ENCODE assay signal across 8 cellular contexts in genomic region chr2:223837290-223838061, GRCh38. TPM values are rescaled to one million over a fixed set of nuclear protein-coding genes. Genes with fewer than 3 reads are reported as not detected.
DNase-seq lines count a peak whose midpoint lies in the region; ATAC-seq, FAIRE-seq and TF ChIP-seq lines count a peak whose summit lies in the region.

Gene AP1S3 (minus strand): TSS chr2:223837582. CDS start chr2:223837450, 132 bp downstream.

- ATAC-seq in HG02610 (IDR thresholded peaks at IDR 0.05; ENCODE audit: unreplicated experiment) (peak; percentile 82), sciatic nerve (peak; percentile 90)

- H3K9me3 Mint-ChIP-seq in T-helper 1 cell treated with Interleukin-12 subunit alpha and Interleukin-12 subunit beta and Interleukin-4 antibody, amounts not matched to agents 30 μg/mL and 1 μg/mL, for 36 hours, result no peaks in the 10 kb centered on the region

- H3K27ac Mint-ChIP-seq in T-helper 1 cell treated with Interleukin-12 subunit alpha and Interleukin-12 subunit beta and Interleukin-4 antibody, amounts not matched to agents 30 μg/mL and 1 μg/mL, for 36 hours, result peak within 1 kb of the TSS; percentile 81

- H3K36me3 Mint-ChIP-seq in T-helper 1 cell treated with Interleukin-12 subunit alpha and Interleukin-12 subunit beta and Interleukin-4 antibody, amounts not matched to agents 30 μg/mL and 1 μg/mL, for 36 hours (ENCODE audit: low read depth), result peaks cover 3% of the 10 kb centered on the region

- peak; percentile 65; the same call in 1 of the 2 replicates for TF ChIP-seq POLR2A in GM12892 (IDR thresholded peaks at IDR 0.05; ENCODE audit: low read depth, low read length)

- DNase-seq in GM12892 (ENCODE audit: insufficient read length) (peak; percentile 80), NCI-H1092 (lab: John Stamatoyannopoulos, UW) (peak; percentile 48), amniotic stem cell (lab: John Stamatoyannopoulos, UW) (peak; percentile 24), hepatic stellate cell (ENCODE audit: low spot score) (peak; percentile 79), sciatic nerve (ENCODE audit: low spot score) (peak; percentile 72), pons (ENCODE audit: low spot score) (no peak)

- peak within 1 kb of the TSS; percentile 89 for H3K4me3 Mint-ChIP-seq in T-helper 1 cell treated with Interleukin-12 subunit alpha and Interleukin-12 subunit beta and Interleukin-4 antibody, amounts not matched to agents 30 μg/mL and 1 μg/mL, for 36 hours

- no peaks in the 10 kb centered on the region for H3K27me3 Mint-ChIP-seq in T-helper 1 cell treated with Interleukin-12 subunit alpha and Interleukin-12 subunit beta and Interleukin-4 antibody, amounts not matched to agents 30 μg/mL and 1 μg/mL, for 36 hours (ENCODE audit: low read depth)

- peak; percentile 84 for FAIRE-seq in GM12892 (lab: Jason Lieb, UNC)

- intact Hi-C loops in sciatic nerve (cut with DNase I), result no loop called here

- H3K4me1 Mint-ChIP-seq in T-helper 1 cell treated with Interleukin-12 subunit alpha and Interleukin-12 subunit beta and Interleukin-4 antibody, amounts not matched to agents 30 μg/mL and 1 μg/mL, for 36 hours (ENCODE audit: low read depth), result peaks cover 11% of the 10 kb centered on the region

RNA-seq across cellular contexts. Expression of gene AP1S3, which starts in this region (rescaled TPM):
- 12.4 TPM for polyA plus RNA-seq in GM12892 (2012; ENCODE audit: missing spikeins)
- 5.8 TPM for total RNA-seq in sciatic nerve
